8 cellular contexts compared by ENCODE assay signal in genomic region chr9:122810306-122810946, GRCh38. TPM values are rescaled to one million over a fixed set of nuclear protein-coding genes. Genes with fewer than 3 reads are reported as not detected.
DNase-seq lines count a peak whose midpoint lies in the region; ATAC-seq and TF ChIP-seq lines count a peak whose summit lies in the region.

No MANE protein-coding gene starts in this region.

- intact Hi-C loops in activated CD4-positive, alpha-beta T cell treated with anti-CD3 and anti-CD28 coated beads, Interleukin-2, amount 10 ng/mL, durations not matched to agents 24 days and 14 days (cut with micrococcal nuclease), result loop anchor here (1.0 to 10.0 kb wide), 5 partner anchors 316 to 712 kb away; no protein-coding TSS in a partner anchor

- H3K4me3 ChIP-seq in coronary artery, result no peak overlapping the region
- no peak overlapping the region for H3K4me3 ChIP-seq in liver (ENCODE audit: low read depth in 1 of 3, low read length in 3 of 3)

- peaks cover 8% of the 10 kb centered on the region for H3K36me3 Mint-ChIP-seq in activated CD4-positive, alpha-beta T cell treated with anti-CD3 and anti-CD28 coated beads, Interleukin-2, amount 10 ng/mL, durations not matched to agents 24 days and 14 days (ENCODE audit: low read depth)

- no peaks in the 10 kb centered on the region for H3K27me3 Mint-ChIP-seq in activated CD4-positive, alpha-beta T cell treated with anti-CD3 and anti-CD28 coated beads, Interleukin-2, amount 10 ng/mL, durations not matched to agents 24 days and 14 days

- peak; percentile 70 for TF ChIP-seq CTCF in coronary artery (IDR thresholded peaks at IDR 0.05)
- peak; percentile 87 for TF ChIP-seq CTCF in liver (IDR thresholded peaks at IDR 0.05; ENCODE audit: low read depth, low read length, missing input control)

- H3K4me1 ChIP-seq in liver (ENCODE audit: control insufficient read depth in 4 of 4, insufficient read depth in 4 of 4, low read length in 3 of 4), result peaks cover 0 to 5% (median 0%) of the 10 kb centered on the region in 4 donors

- no peak overlapping the region for H3K27ac ChIP-seq in coronary artery
- no peak overlapping the region for H3K27ac ChIP-seq in liver (ENCODE audit: low read depth in 1 of 2, low read length in 2 of 2)

- no peak overlapping the region for H3K27ac Mint-ChIP-seq in activated CD4-positive, alpha-beta T cell treated with anti-CD3 and anti-CD28 coated beads, Interleukin-2, amount 10 ng/mL, durations not matched to agents 24 days and 14 days

- WGBS in liver, result 2% methylated on average over 8 of the region's 8 CpGs

- no peaks in the 10 kb centered on the region for H3K9me3 ChIP-seq in liver (ENCODE audit: control insufficient read depth in 4 of 4, low read length in 3 of 4)

- ATAC-seq in GM19043 (IDR thresholded peaks at IDR 0.05; ENCODE audit: low read depth, unreplicated experiment), result peak; percentile 71
- peak; percentile 69 for ATAC-seq in HG03469 (IDR thresholded peaks at IDR 0.05; ENCODE audit: unreplicated experiment)

- no peak overlapping the region for H3K9ac ChIP-seq in liver (ENCODE audit: low read depth in 1 of 2, low read length in 2 of 2)

- peak; percentile 98 to 99 for TF ChIP-seq RAD21 in liver (IDR thresholded peaks at IDR 0.05)

- no peak overlapping the region for H3K4me3 Mint-ChIP-seq in activated CD4-positive, alpha-beta T cell treated with anti-CD3 and anti-CD28 coated beads, Interleukin-2, amount 10 ng/mL, durations not matched to agents 24 days and 14 days

- peak; percentile 94 for DNase-seq in Ammon's horn (ENCODE audit: low spot score)
- peak; percentile 57 to 82 for DNase-seq in NCI-H526 (lab: John Stamatoyannopoulos, UW)
- peak; percentile 91 for DNase-seq in activated CD4-positive, alpha-beta T cell treated with anti-CD3 and anti-CD28 coated beads, Interleukin-2, amount 10 ng/mL, durations not matched to agents 24 days and 14 days
- no peak for DNase-seq in coronary artery (ENCODE audit: low spot score)
- DNase-seq in stimulated activated CD8-positive, alpha-beta memory T cell treated with anti-CD3 and anti-CD28 coated beads, Interleukin-12 subunit alpha, Interleukin-12 subunit beta, amount 100 ng/mL, for 1 hour (ENCODE audit: low read depth), result peak; percentile 61

- peaks cover 23% of the 10 kb centered on the region for H3K4me1 Mint-ChIP-seq in activated CD4-positive, alpha-beta T cell treated with anti-CD3 and anti-CD28 coated beads, Interleukin-2, amount 10 ng/mL, durations not matched to agents 24 days and 14 days

- H3K36me3 ChIP-seq in liver (ENCODE audit: control insufficient read depth in 4 of 4, insufficient read depth in 3 of 4, low read depth in 1 of 4, low read length in 3 of 4), result no peaks in the 10 kb centered on the region

- peaks cover 8% of the 10 kb centered on the region for H3K9me3 Mint-ChIP-seq in activated CD4-positive, alpha-beta T cell treated with anti-CD3 and anti-CD28 coated beads, Interleukin-2, amount 10 ng/mL, durations not matched to agents 24 days and 14 days

- H3K27me3 ChIP-seq in liver (ENCODE audit: control insufficient read depth in 4 of 4, insufficient read depth in 4 of 4, low read length in 3 of 4), result no peaks in the 10 kb centered on the region

TF ChIP-seq in liver, 16 proteins besides CTCF, POLR2A, EP300 and RAD21:
- TF ChIP-seq HNF4G (IDR thresholded peaks at IDR 0.05), result no peak
- peak; percentile 67 for TF ChIP-seq YY1 (IDR thresholded peaks at IDR 0.05)

RNA-seq across cellular contexts. Expression of gene OR1K1, which starts 10.5 kb away (rescaled TPM):
- total RNA-seq in activated CD4-positive, alpha-beta T cell treated with anti-CD3 and anti-CD28 coated beads, Interleukin-2, amount 10 ng/mL, durations not matched to agents 24 days and 14 days, result not detected in 2 replicates
- not detected for total RNA-seq in liver
- not detected for polyA plus RNA-seq in liver

RNA-seq across cellular contexts. Expression of gene PDCL, which starts 18.0 kb away (rescaled TPM):
- total RNA-seq in activated CD4-positive, alpha-beta T cell treated with anti-CD3 and anti-CD28 coated beads, Interleukin-2, amount 10 ng/mL, durations not matched to agents 24 days and 14 days, result 21.1 TPM in 2 replicates
- 10 to 100 TPM in 1 of 2 donors, 1 to 10 TPM in 1; 6.9 to 15.2 TPM for total RNA-seq in liver
- 1 to 10 TPM; 3.0 to 3.8 TPM for polyA plus RNA-seq in liver

RNA-seq across cellular contexts. Expression of gene OR5C1, which starts 21.7 kb away (rescaled TPM):
- not detected in 2 replicates for total RNA-seq in activated CD4-positive, alpha-beta T cell treated with anti-CD3 and anti-CD28 coated beads, Interleukin-2, amount 10 ng/mL, durations not matched to agents 24 days and 14 days
- not detected for total RNA-seq in liver
- not detected for polyA plus RNA-seq in liver
